ENCODE assay signal across 11 cellular contexts in genomic region chr2:235690082-235690808, GRCh38.
"Had no signal": no experiment of that assay in that cellular context is flagged by ENCODE, and none has a peak within 500 bp of the region (broad histone marks: within the 10 kb centered on the region; RNA-seq: fewer than 3 reads in every experiment).

No MANE protein-coding gene starts in this region.

- H3K36me3 ChIP-seq: breast epithelium, heart left ventricle had no signal

- H3K4me3 Mint-ChIP-seq: activated naive CD8-positive, alpha-beta T cell; stimulated activated effector memory CD8-positive, alpha-beta T cell treated with anti-CD3 and anti-CD28 coated beads, Interleukin-12 subunit alpha, Interleukin-12 subunit beta, amount 100 ng/mL, for 72 hours; T-helper 1 cell treated with Interleukin-12 subunit alpha and Interleukin-12 subunit beta and Interleukin-4 antibody, amounts not matched to agents 30 μg/mL and 1 μg/mL, for 36 hours had no signal

- H3K4me1 ChIP-seq: breast epithelium, parathyroid adenoma had no signal

- H3K9ac ChIP-seq: parathyroid adenoma had no signal

- H3K27ac Mint-ChIP-seq: activated naive CD8-positive, alpha-beta T cell; stimulated activated effector memory CD8-positive, alpha-beta T cell treated with anti-CD3 and anti-CD28 coated beads, Interleukin-12 subunit alpha, Interleukin-12 subunit beta, amount 100 ng/mL, for 72 hours; T-helper 1 cell treated with Interleukin-12 subunit alpha and Interleukin-12 subunit beta and Interleukin-4 antibody, amounts not matched to agents 30 μg/mL and 1 μg/mL, for 36 hours had no signal

- DNase-seq: activated effector memory CD4-positive, alpha-beta T cell treated with Interleukin-2 at 50 U/mL for 16 hours; left ventricle myocardium superior had no signal

- H3K27me3 ChIP-seq: breast epithelium, heart left ventricle had no signal

- H3K4me3 ChIP-seq: breast epithelium, heart left ventricle, skin epidermis had no signal

- H3K36me3 Mint-ChIP-seq: activated naive CD8-positive, alpha-beta T cell; stimulated activated effector memory CD8-positive, alpha-beta T cell treated with anti-CD3 and anti-CD28 coated beads, Interleukin-12 subunit alpha, Interleukin-12 subunit beta, amount 100 ng/mL, for 72 hours had no signal

- H3K9me3 Mint-ChIP-seq: stimulated activated effector memory CD8-positive, alpha-beta T cell treated with anti-CD3 and anti-CD28 coated beads, Interleukin-12 subunit alpha, Interleukin-12 subunit beta, amount 100 ng/mL, for 72 hours; T-helper 1 cell treated with Interleukin-12 subunit alpha and Interleukin-12 subunit beta and Interleukin-4 antibody, amounts not matched to agents 30 μg/mL and 1 μg/mL, for 36 hours had no signal

- H3K27ac ChIP-seq: breast epithelium, heart left ventricle, parathyroid adenoma, skin epidermis had no signal

- H2AFZ ChIP-seq: parathyroid adenoma had no signal

- ATAC-seq: activated CD4-positive, CD25-positive, alpha-beta regulatory T cell treated with anti-CD3 and anti-CD28 coated beads, Interleukin-2, amount 50 U/mL, for 24 hours; SK-N-SH treated with all-trans-retinoic acid at 6 μM for 48 hours; stimulated activated effector memory CD8-positive, alpha-beta T cell treated with anti-CD3 and anti-CD28 coated beads, Interleukin-12 subunit alpha, Interleukin-12 subunit beta, amount 100 ng/mL, for 72 hours had no signal

- H3K9me3 ChIP-seq: breast epithelium, heart left ventricle had no signal
